In genomic region chr7:48084727-48085432, GRCh38 we compare ENCODE assay signal across 9 cellular contexts. TPM values are rescaled to one million over a fixed set of nuclear protein-coding genes. Genes with fewer than 3 reads are reported as not detected.
DNase-seq lines count a peak whose midpoint lies in the region; ATAC-seq and TF ChIP-seq lines count a peak whose summit lies in the region.
"Had no signal": no experiment of that assay in that cellular context is flagged by ENCODE, and none has a peak within 500 bp of the region (broad histone marks: within the 10 kb centered on the region; RNA-seq: fewer than 3 reads in every experiment).

No MANE protein-coding gene starts in this region.

- H3K9me2 ChIP-seq in hepatocyte (replicated peaks; ENCODE audit: insufficient read depth), result no peaks in the 10 kb centered on the region

- H3K4me2 ChIP-seq in hepatocyte, result no peak overlapping the region

- intact Hi-C loops in Right ventricle myocardium inferior (cut with DNase I) (loop anchor here (5.0 kb wide), 2 partner anchors 93 to 108 kb away; partner anchors contain the start of gene HUS1), cardiac septum (cut with DNase I) (loop anchor here (5.0 kb wide), 2 partner anchors 48 to 93 kb away; partner anchors contain the start of gene C7orf57)

- TF ChIP-seq CTCF in hepatocyte (IDR thresholded peaks at IDR 0.05; ENCODE audit: poor library complexity), result no peak

- no peaks in the 10 kb centered on the region for H3K9me3 ChIP-seq in hepatocyte (ENCODE audit: low read depth)

- peaks cover 16% of the 10 kb centered on the region for H3K4me1 ChIP-seq in hepatocyte (ENCODE audit: insufficient read depth)

- peak overlapping the region; percentile 80 for H3K27ac Mint-ChIP-seq in activated naive CD4-positive, alpha-beta T cell treated with anti-CD3 and anti-CD28 coated beads, Interleukin-2, amount 50 U/mL, for 24 hours

- ATAC-seq in Right ventricle myocardium inferior, result peak; percentile 25
- ATAC-seq in HG03135 (IDR thresholded peaks at IDR 0.05; ENCODE audit: unreplicated experiment), result peak; percentile 57

- H3K4me3 ChIP-seq in hepatocyte, result no peak overlapping the region

- peaks cover 4% of the 10 kb centered on the region for H3K36me3 Mint-ChIP-seq in activated naive CD4-positive, alpha-beta T cell treated with anti-CD3 and anti-CD28 coated beads, Interleukin-2, amount 50 U/mL, for 24 hours

- DNase-seq in Right ventricle myocardium inferior (ENCODE audit: missing footprints), result no peak
- DNase-seq in cardiac septum (ENCODE audit: low spot score), result no peak
- peak; percentile 62 for DNase-seq in SIG-M5 (lab: John Stamatoyannopoulos, UW)
- peak; percentile 87 for DNase-seq in hepatocyte (ENCODE audit: low spot score)
- DNase-seq in stimulated activated CD4-positive, alpha-beta T cell treated with anti-CD3 and anti-CD28 coated beads, Interleukin-4, amount 100 ng/mL, for 48 hours (ENCODE audit: low read depth in 2 of 2), result peak; percentile 51 to 68
- no peak for DNase-seq in NCI-H1048 (lab: John Stamatoyannopoulos, UW)

- no peaks in the 10 kb centered on the region for H3K9me3 Mint-ChIP-seq in activated naive CD4-positive, alpha-beta T cell treated with anti-CD3 and anti-CD28 coated beads, Interleukin-2, amount 50 U/mL, for 24 hours

- peaks cover 66% of the 10 kb centered on the region for H3K4me1 Mint-ChIP-seq in activated naive CD4-positive, alpha-beta T cell treated with anti-CD3 and anti-CD28 coated beads, Interleukin-2, amount 50 U/mL, for 24 hours

- H3K79me2 ChIP-seq in hepatocyte, result no peaks in the 10 kb centered on the region

- peak overlapping the region; percentile 65 for H3K4me3 Mint-ChIP-seq in activated naive CD4-positive, alpha-beta T cell treated with anti-CD3 and anti-CD28 coated beads, Interleukin-2, amount 50 U/mL, for 24 hours

- H3K27ac ChIP-seq in hepatocyte, result peak overlapping the region; percentile 86
- H3K27ac ChIP-seq: C4-2B had no signal

- no peaks in the 10 kb centered on the region for H3K27me3 Mint-ChIP-seq in activated naive CD4-positive, alpha-beta T cell treated with anti-CD3 and anti-CD28 coated beads, Interleukin-2, amount 50 U/mL, for 24 hours

- H3K36me3 ChIP-seq in hepatocyte (replicated peaks; ENCODE audit: insufficient read depth, low read depth), result no peaks in the 10 kb centered on the region

- 50% methylated on average over 9 of the region's 9 CpGs for WGBS in hepatocyte (ENCODE audit: low lambda C conversion rate, missing lambda C conversion rate)

- no peaks in the 10 kb centered on the region for H3K27me3 ChIP-seq in hepatocyte

- no peaks in the 10 kb centered on the region for H4K20me1 ChIP-seq in hepatocyte (ENCODE audit: insufficient read depth, poor library complexity, severe bottlenecking)

- no peak overlapping the region for H2AFZ ChIP-seq in hepatocyte

RNA-seq across cellular contexts. Expression of gene UPP1, which starts 4.2 kb away (rescaled TPM):
- 20.9 TPM for total RNA-seq in Right ventricle myocardium inferior
- total RNA-seq in cardiac septum, result 27.9 TPM
- total RNA-seq in hepatocyte, result 12.7 and 14.6 TPM in 2 replicates
- polyA plus RNA-seq in hepatocyte, result 38.7 and 50.2 TPM in 2 replicates

RNA-seq across cellular contexts. Expression of gene C7orf57, which starts 49.5 kb away (rescaled TPM):
- total RNA-seq in Right ventricle myocardium inferior, result not detected
- total RNA-seq in cardiac septum, result not detected
- 0.43 TPM in 1 of 2 replicates, not detected in the other for total RNA-seq in hepatocyte
- polyA plus RNA-seq in hepatocyte, result not detected in 2 replicates

RNA-seq across cellular contexts. Expression of gene SUN3, which starts 56.0 kb away (rescaled TPM):
- total RNA-seq in Right ventricle myocardium inferior (not detected), cardiac septum (not detected), hepatocyte (not detected in 2 replicates)
- not detected in 2 replicates for polyA plus RNA-seq in hepatocyte

Comparison
In these comparisons a context has a peak if more than half of its experiments do, and no peak if none do; other contexts are left out.
1. DNase-seq: peak in SIG-M5 (single experiment), hepatocyte (single experiment) and stimulated activated CD4-positive, alpha-beta T cell treated with anti-CD3 and anti-CD28 coated beads, Interleukin-4, amount 100 ng/mL, for 48 hours (2 of 2); none in Right ventricle myocardium inferior (single experiment), cardiac septum (single experiment) and NCI-H1048 (single experiment).